ENCODE assay signal across 11 cellular contexts in genomic region chr2:96895709-96896651, GRCh38. TPM values are rescaled to one million over a fixed set of nuclear protein-coding genes. Genes with fewer than 3 reads are reported as not detected.
DNase-seq lines count a peak whose midpoint lies in the region; ATAC-seq and TF ChIP-seq lines count a peak whose summit lies in the region.
"Had no signal": no experiment of that assay in that cellular context is flagged by ENCODE, and none has a peak within 500 bp of the region (broad histone marks: within the 10 kb centered on the region; RNA-seq: fewer than 3 reads in every experiment).

No MANE protein-coding gene starts in this region.

- no peaks in the 10 kb centered on the region for H4K20me1 ChIP-seq in MM.1S (ENCODE audit: insufficient read depth, low read length)

- H3K4me1 Mint-ChIP-seq in CD8-positive, alpha-beta T cell (ENCODE audit: low read depth): peaks cover 60% of the 10 kb centered on the region
- peaks cover 17% of the 10 kb centered on the region for H3K4me1 Mint-ChIP-seq in activated CD4-positive, alpha-beta memory T cell treated with anti-CD3 and anti-CD28 coated beads, Interleukin-2, amount 10 ng/mL, durations not matched to agents 7 days and 5 days

- no peak overlapping the region for H3K4me3 ChIP-seq in CD8-positive, alpha-beta T cell (ENCODE audit: low read depth, low read length)
- H3K4me3 ChIP-seq in MM.1S (ENCODE audit: low read length): no peak overlapping the region
- H3K4me3 ChIP-seq in mesodermal cell (ENCODE audit: extremely low read depth, insufficient read depth, low read length, poor library complexity, severe bottlenecking): no peak overlapping the region
- no peak overlapping the region for H3K4me3 ChIP-seq in prostate gland

- H2AFZ ChIP-seq in MM.1S (ENCODE audit: low read length): peak overlapping the region; percentile 67

- no peak overlapping the region; the same call in 1 of the 2 replicates for H3K9ac ChIP-seq in MM.1S (ENCODE audit: low read length)

- H3K27ac Mint-ChIP-seq in CD8-positive, alpha-beta T cell: no peak overlapping the region
- H3K27ac Mint-ChIP-seq in activated CD4-positive, alpha-beta memory T cell treated with anti-CD3 and anti-CD28 coated beads, Interleukin-2, amount 10 ng/mL, durations not matched to agents 7 days and 5 days: peak overlapping the region; percentile 24

- no peaks in the 10 kb centered on the region for H3K9me3 ChIP-seq in CD8-positive, alpha-beta T cell (ENCODE audit: low read length)
- H3K9me3 ChIP-seq in MM.1S (replicated peaks; ENCODE audit: insufficient read depth, low read length) (no peaks in the 10 kb centered on the region), mesodermal cell (ENCODE audit: control insufficient read depth, low read length) (no peaks in the 10 kb centered on the region), prostate gland (no peaks in the 10 kb centered on the region)

- no peaks in the 10 kb centered on the region for H3K36me3 Mint-ChIP-seq in CD8-positive, alpha-beta T cell
- no peaks in the 10 kb centered on the region for H3K36me3 Mint-ChIP-seq in activated CD4-positive, alpha-beta memory T cell treated with anti-CD3 and anti-CD28 coated beads, Interleukin-2, amount 10 ng/mL, durations not matched to agents 7 days and 5 days (ENCODE audit: low read depth)
- H3K36me3 Mint-ChIP-seq: activated naive CD4-positive, alpha-beta T cell treated with anti-CD3 and anti-CD28 coated beads, Interleukin-2, amount 50 U/mL, for 24 hours had no signal

- H3K9me2 ChIP-seq in MM.1S (replicated peaks; ENCODE audit: insufficient read depth, low read length): no peaks in the 10 kb centered on the region

- H3F3A ChIP-seq in MM.1S (ENCODE audit: insufficient read depth, low read length): no peaks in the 10 kb centered on the region

- intact Hi-C loops in CD8-positive, alpha-beta T cell (cut with DNase I, micrococcal nuclease): no loop called here
- intact Hi-C loops in prostate gland (cut with DNase I): no loop called here

- no peaks in the 10 kb centered on the region for H3K27me3 Mint-ChIP-seq in CD8-positive, alpha-beta T cell (ENCODE audit: low read depth)
- H3K27me3 Mint-ChIP-seq in activated CD4-positive, alpha-beta memory T cell treated with anti-CD3 and anti-CD28 coated beads, Interleukin-2, amount 10 ng/mL, durations not matched to agents 7 days and 5 days: no peaks in the 10 kb centered on the region
- H3K27me3 Mint-ChIP-seq: activated naive CD4-positive, alpha-beta T cell treated with anti-CD3 and anti-CD28 coated beads, Interleukin-2, amount 50 U/mL, for 24 hours had no signal

- H3K79me2 ChIP-seq in MM.1S (ENCODE audit: low read length): no peaks in the 10 kb centered on the region

- no peak overlapping the region for H3K4me3 Mint-ChIP-seq in CD8-positive, alpha-beta T cell
- no peak overlapping the region for H3K4me3 Mint-ChIP-seq in activated CD4-positive, alpha-beta memory T cell treated with anti-CD3 and anti-CD28 coated beads, Interleukin-2, amount 10 ng/mL, durations not matched to agents 7 days and 5 days
- H3K4me3 Mint-ChIP-seq: activated naive CD4-positive, alpha-beta T cell treated with anti-CD3 and anti-CD28 coated beads, Interleukin-2, amount 50 U/mL, for 24 hours had no signal

- no peaks in the 10 kb centered on the region for H3K27me3 ChIP-seq in CD8-positive, alpha-beta T cell (ENCODE audit: insufficient read depth, low read length)
- H3K27me3 ChIP-seq in MM.1S (replicated peaks; ENCODE audit: insufficient read depth, low read length): no peaks in the 10 kb centered on the region
- no peaks in the 10 kb centered on the region for H3K27me3 ChIP-seq in prostate gland (replicated peaks; ENCODE audit: insufficient read depth)

- peaks cover 36% of the 10 kb centered on the region for H3K4me1 ChIP-seq in CD8-positive, alpha-beta T cell (ENCODE audit: insufficient read depth, low read length)
- H3K4me1 ChIP-seq in MM.1S (ENCODE audit: low read length) (peaks cover 18% of the 10 kb centered on the region), mesodermal cell (ENCODE audit: control insufficient read depth, insufficient read depth, low read length, poor library complexity, severe bottlenecking) (peaks cover 27% of the 10 kb centered on the region), prostate gland (replicated peaks) (no peaks in the 10 kb centered on the region)

- ATAC-seq in CD8-positive, alpha-beta T cell: peak; percentile 68

- POLR2A ChIA-PET in CD8-positive, alpha-beta T cell (lab: Charles Lee): interaction anchor here (0.8 to 1.3 kb wide), 2 partner anchors 20 to 25 kb away, joined by 3 read pairs; no protein-coding TSS in a partner anchor
- POLR2A ChIA-PET in activated CD4-positive, alpha-beta memory T cell treated with anti-CD3 and anti-CD28 coated beads, Interleukin-2, amount 10 ng/mL, durations not matched to agents 7 days and 5 days (lab: Charles Lee): interaction anchor here (0.7 to 1.3 kb wide), 2 partner anchors 21 to 25 kb away, joined by 3 read pairs; no protein-coding TSS in a partner anchor

- TF ChIP-seq POLR2A in prostate gland (IDR thresholded peaks at IDR 0.05): no peak

- CTCF ChIA-PET in CD8-positive, alpha-beta T cell (lab: Charles Lee): interaction anchor here (1.1 to 1.7 kb wide), 4 partner anchors 25 to 55 kb away, joined by 3 to 6 read pairs (median 4); partner anchors contain the start of gene ANKRD39
- CTCF ChIA-PET in activated CD4-positive, alpha-beta memory T cell treated with anti-CD3 and anti-CD28 coated beads, Interleukin-2, amount 10 ng/mL, durations not matched to agents 7 days and 5 days (lab: Charles Lee): no interaction called here

- no peaks in the 10 kb centered on the region for H3K9me3 Mint-ChIP-seq in CD8-positive, alpha-beta T cell
- no peaks in the 10 kb centered on the region for H3K9me3 Mint-ChIP-seq in activated CD4-positive, alpha-beta memory T cell treated with anti-CD3 and anti-CD28 coated beads, Interleukin-2, amount 10 ng/mL, durations not matched to agents 7 days and 5 days
- H3K9me3 Mint-ChIP-seq: activated naive CD4-positive, alpha-beta T cell treated with anti-CD3 and anti-CD28 coated beads, Interleukin-2, amount 50 U/mL, for 24 hours had no signal

- WGBS in mesodermal cell (ENCODE audit: insufficient coverage in 2 of 2), 2 experiments: 85 to 89% methylated on average over 11 to 13 of the region's 18 CpGs
- WGBS in prostate gland: 36% methylated on average over 18 of the region's 18 CpGs

- peak overlapping the region; percentile 29 for H3K4me2 ChIP-seq in MM.1S (ENCODE audit: low read depth, low read length)

- no peak for TF ChIP-seq CTCF in CD8-positive, alpha-beta T cell (IDR thresholded peaks at IDR 0.05)
- TF ChIP-seq CTCF in MM.1S (IDR thresholded peaks at IDR 0.05; ENCODE audit: low read length): no peak
- TF ChIP-seq CTCF in prostate gland (IDR thresholded peaks at IDR 0.05): no peak

- H3K36me3 ChIP-seq in CD8-positive, alpha-beta T cell (ENCODE audit: insufficient read depth, low read length): no peaks in the 10 kb centered on the region
- H3K36me3 ChIP-seq in MM.1S (replicated peaks; ENCODE audit: insufficient read depth, low read length) (no peaks in the 10 kb centered on the region), mesodermal cell (ENCODE audit: control insufficient read depth, insufficient read depth, low read length) (no peaks in the 10 kb centered on the region), prostate gland (no peaks in the 10 kb centered on the region)

- peak in 5 of 7 experiments; percentile 21 to 60 (median 29) for DNase-seq in CD8-positive, alpha-beta T cell
- DNase-seq in MM.1S: peak; percentile 66
- DNase-seq in activated CD4-positive, alpha-beta memory T cell treated with anti-CD3 and anti-CD28 coated beads, Interleukin-2, amount 10 ng/mL, durations not matched to agents 7 days and 5 days: no peak
- no peak for DNase-seq in NCI-H2227 treated with DMSO at 0.1 percent for 48 hours (lab: John Stamatoyannopoulos, UW)
- no peak for DNase-seq in SKM-1 (lab: John Stamatoyannopoulos, UW; ENCODE audit: unreplicated experiment)
- no peak for DNase-seq in stimulated activated CD8-positive, alpha-beta memory T cell treated with anti-CD3 and anti-CD28 coated beads, Interleukin-4, amount 100 ng/mL, for 48 hours
- no peak for DNase-seq in prostate gland (ENCODE audit: low spot score)
- DNase-seq: GF-D8; stimulated activated CD4-positive, alpha-beta T cell treated with anti-CD3 and anti-CD28 coated beads, Interleukin-4, amount 100 ng/mL, for 24 hours had no signal

- H3K27ac ChIP-seq in CD8-positive, alpha-beta T cell (ENCODE audit: low read depth, low read length): no peak overlapping the region
- H3K27ac ChIP-seq in MM.1S (ENCODE audit: low read length) (peak overlapping the region; percentile 25; the same call in 1 of the 2 replicates), mesodermal cell (ENCODE audit: low read depth, low read length, severe bottlenecking) (peak overlapping the region; percentile 23), prostate gland (peak overlapping the region in 1 of 2 donors; percentile 10)

RNA-seq across cellular contexts. Expression of gene SEMA4C, which starts 26.1 kb away (rescaled TPM):
- 10 to 100 TPM; 40.0 to 45.7 TPM for total RNA-seq in CD8-positive, alpha-beta T cell
- total RNA-seq in activated CD4-positive, alpha-beta memory T cell treated with anti-CD3 and anti-CD28 coated beads, Interleukin-2, amount 10 ng/mL, durations not matched to agents 7 days and 5 days: 10 to 100 TPM; 22.2 to 22.5 TPM
- 113 TPM for polyA plus RNA-seq in mesodermal cell (2013, experiment 1 of 2)
- 80.1 TPM for polyA plus RNA-seq in mesodermal cell (2013, experiment 2 of 2)
- total RNA-seq in prostate gland: 10 to 100 TPM; 35.8 to 45.9 TPM

RNA-seq across cellular contexts. Expression of gene ANKRD39, which starts 38.2 kb away (rescaled TPM):
- total RNA-seq in CD8-positive, alpha-beta T cell: 10 to 100 TPM; 13.9 to 16.4 TPM
- total RNA-seq in activated CD4-positive, alpha-beta memory T cell treated with anti-CD3 and anti-CD28 coated beads, Interleukin-2, amount 10 ng/mL, durations not matched to agents 7 days and 5 days: 10 to 100 TPM; 44.1 to 47.7 TPM
- 11.3 TPM for polyA plus RNA-seq in mesodermal cell (2013, experiment 1 of 2)
- 10.2 TPM for polyA plus RNA-seq in mesodermal cell (2013, experiment 2 of 2)
- total RNA-seq in prostate gland: 10 to 100 TPM; 21.2 to 38.7 TPM

RNA-seq across cellular contexts. Expression of gene ANKRD23, which starts 52.2 kb away (rescaled TPM):
- 1 to 10 TPM; 5.7 to 6.5 TPM for total RNA-seq in CD8-positive, alpha-beta T cell
- 10 to 100 TPM; 15.5 to 16.9 TPM for total RNA-seq in activated CD4-positive, alpha-beta memory T cell treated with anti-CD3 and anti-CD28 coated beads, Interleukin-2, amount 10 ng/mL, durations not matched to agents 7 days and 5 days
- polyA plus RNA-seq in mesodermal cell (2013, experiment 1 of 2): 2.4 TPM
- 1.4 TPM for polyA plus RNA-seq in mesodermal cell (2013, experiment 2 of 2)
- 10 to 100 TPM; 11.4 to 15.2 TPM for total RNA-seq in prostate gland

Comparison
In these comparisons a context has a peak if more than half of its experiments do, and no peak if none do; other contexts are left out.
1. DNase-seq: peak in CD8-positive, alpha-beta T cell (5 of 7) and MM.1S (single experiment); none in activated CD4-positive, alpha-beta memory T cell treated with anti-CD3 and anti-CD28 coated beads, Interleukin-2, amount 10 ng/mL, durations not matched to agents 7 days and 5 days (single experiment), NCI-H2227 treated with DMSO at 0.1 percent for 48 hours (single experiment), SKM-1 (single experiment), stimulated activated CD8-positive, alpha-beta memory T cell treated with anti-CD3 and anti-CD28 coated beads, Interleukin-4, amount 100 ng/mL, for 48 hours (single experiment) and prostate gland (single experiment).